Comparison of ENCODE assay signal across 1 cellular context in genomic region chr19:35380450-35381124, GRCh38.
TF ChIP-seq lines count a peak whose summit lies in the region.

No MANE protein-coding gene starts in this region.

TF ChIP-seq in K562, 482 proteins besides CTCF, POLR2A, EP300 and RAD21 (continued from another document and continues in another):
- TF ChIP-seq ZNF407 (IDR thresholded peaks at IDR 0.05; ENCODE audit: low read depth) (no peak), MEIS2 (IDR thresholded peaks at IDR 0.05; ENCODE audit: partially characterized antibody) (peak; percentile 90), RREB1 (CRISPR knock-in tag; IDR thresholded peaks at IDR 0.05) (no peak), LARP7 (IDR thresholded peaks at IDR 0.05) (no peak), ZNF3 (CRISPR knock-in tag; IDR thresholded peaks at IDR 0.05) (no peak), NFXL1 (CRISPR knock-in tag; IDR thresholded peaks at IDR 0.05) (no peak), KDM2B (CRISPR knock-in tag; IDR thresholded peaks at IDR 0.05) (no peak), GABPA (tag; conservative IDR thresholded peaks at IDR 0.05; ENCODE audit: low read depth) (no peak; the same call in 1 of the 2 replicates), DPF2 (IDR thresholded peaks at IDR 0.05) (peak; percentile 98), FOXP4 (CRISPR knock-in tag; IDR thresholded peaks at IDR 0.05; ENCODE audit: borderline replicate concordance) (no peak; the same call in 1 of the 2 replicates), ZNF133 (CRISPR knock-in tag; IDR thresholded peaks at IDR 0.05) (no peak), TBP (optimal IDR thresholded peaks at IDR 0.05; ENCODE audit: low read depth, low read length) (no peak), HDAC8 (tag; IDR thresholded peaks at IDR 0.05) (no peak), FOXJ2 (tag; IDR thresholded peaks at IDR 0.05) (peak; percentile 90), LEF1 (IDR thresholded peaks at IDR 0.05) (peak; percentile 94), ID3 (CRISPR knock-in tag; IDR thresholded peaks at IDR 0.05) (no peak), ID3 (tag; IDR thresholded peaks at IDR 0.05) (0 out of 2 replicates have a peak, but pooled peaks have one; percentile 24), GTF2E2 (tag; IDR thresholded peaks at IDR 0.05) (no peak), CREBBP (IDR thresholded peaks at IDR 0.05; ENCODE audit: low read depth, low read length) (no peak), ZFX (CRISPR knock-in tag; IDR thresholded peaks at IDR 0.05) (no peak), IFI16 (CRISPR knock-in tag; IDR thresholded peaks at IDR 0.05) (no peak), MGA (IDR thresholded peaks at IDR 0.05) (peak; percentile 96)
